2 cellular contexts compared by ENCODE assay signal in the genomic region with DNA sequence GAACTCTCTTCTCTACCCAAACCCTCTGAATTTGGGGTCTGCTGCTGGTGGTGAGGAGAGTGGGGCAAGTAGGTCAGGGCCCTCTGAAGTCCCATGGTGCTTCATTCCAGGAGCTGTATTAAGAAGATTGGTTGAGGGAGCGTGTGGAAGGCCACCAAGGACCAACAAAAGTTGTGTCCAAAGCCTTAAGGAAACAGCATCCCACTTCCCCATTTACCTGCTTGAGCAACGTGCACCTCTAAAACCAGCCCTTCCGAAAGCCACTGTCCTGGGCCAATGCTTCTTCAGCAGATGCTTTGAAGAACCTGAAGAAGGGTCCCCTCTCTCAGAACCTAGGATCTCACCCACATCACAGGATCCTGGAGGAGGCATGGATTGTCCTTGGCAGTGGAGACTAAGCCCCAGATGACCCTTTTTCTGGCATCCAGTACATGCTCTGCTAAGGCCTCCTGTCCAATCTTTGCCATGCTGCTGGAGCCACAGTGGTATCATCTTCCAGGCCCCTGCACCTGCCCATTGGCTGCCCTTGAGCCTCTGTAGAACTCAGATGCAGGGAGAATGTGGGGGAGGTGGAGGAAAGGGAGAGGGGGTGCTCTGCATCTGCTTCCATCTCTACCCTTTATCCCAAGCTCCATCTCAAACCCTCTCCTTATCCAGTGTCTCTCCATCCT.
TF ChIP-seq lines count a peak whose summit lies in the region.

No MANE protein-coding gene starts in this region.

TF ChIP-seq in IMR-90, 13 proteins besides CTCF, POLR2A, EP300 and RAD21:
- TF ChIP-seq RCOR1 (IDR thresholded peaks at IDR 0.05; ENCODE audit: insufficient replicate concordance, low read length): no peak
- TF ChIP-seq, protein P1, sequence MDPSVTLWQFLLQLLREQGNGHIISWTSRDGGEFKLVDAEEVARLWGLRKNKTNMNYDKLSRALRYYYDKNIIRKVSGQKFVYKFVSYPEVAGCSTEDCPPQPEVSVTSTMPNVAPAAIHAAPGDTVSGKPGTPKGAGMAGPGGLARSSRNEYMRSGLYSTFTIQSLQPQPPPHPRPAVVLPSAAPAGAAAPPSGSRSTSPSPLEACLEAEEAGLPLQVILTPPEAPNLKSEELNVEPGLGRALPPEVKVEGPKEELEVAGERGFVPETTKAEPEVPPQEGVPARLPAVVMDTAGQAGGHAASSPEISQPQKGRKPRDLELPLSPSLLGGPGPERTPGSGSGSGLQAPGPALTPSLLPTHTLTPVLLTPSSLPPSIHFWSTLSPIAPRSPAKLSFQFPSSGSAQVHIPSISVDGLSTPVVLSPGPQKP (IDR thresholded peaks at IDR 0.05; ENCODE audit: borderline replicate concordance, low read depth, low read length): no peak
- TF ChIP-seq NFE2L2 (IDR thresholded peaks at IDR 0.05; ENCODE audit: low read depth, low read length): no peak
- TF ChIP-seq SMC3 (IDR thresholded peaks at IDR 0.05; ENCODE audit: low read depth, low read length): no peak
- TF ChIP-seq CEBPB (IDR thresholded peaks at IDR 0.05; ENCODE audit: low read depth, low read length): no peak
- TF ChIP-seq CHD1 (IDR thresholded peaks at IDR 0.05; ENCODE audit: low read depth, low read length): no peak
- no peak for TF ChIP-seq MXI1 (IDR thresholded peaks at IDR 0.05; ENCODE audit: borderline replicate concordance, low read depth, low read length)
- no peak for TF ChIP-seq MAZ (IDR thresholded peaks at IDR 0.05; ENCODE audit: borderline replicate concordance, low read depth, low read length)
- TF ChIP-seq, protein P2, sequence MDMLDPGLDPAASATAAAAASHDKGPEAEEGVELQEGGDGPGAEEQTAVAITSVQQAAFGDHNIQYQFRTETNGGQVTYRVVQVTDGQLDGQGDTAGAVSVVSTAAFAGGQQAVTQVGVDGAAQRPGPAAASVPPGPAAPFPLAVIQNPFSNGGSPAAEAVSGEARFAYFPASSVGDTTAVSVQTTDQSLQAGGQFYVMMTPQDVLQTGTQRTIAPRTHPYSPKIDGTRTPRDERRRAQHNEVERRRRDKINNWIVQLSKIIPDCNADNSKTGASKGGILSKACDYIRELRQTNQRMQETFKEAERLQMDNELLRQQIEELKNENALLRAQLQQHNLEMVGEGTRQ (IDR thresholded peaks at IDR 0.05; ENCODE audit: low read depth, low read length): no peak
- TF ChIP-seq FOS (IDR thresholded peaks at IDR 0.05; ENCODE audit: low read depth, low read length): no peak
- no peak for TF ChIP-seq BHLHE40 (IDR thresholded peaks at IDR 0.05; ENCODE audit: low read depth, low read length)
- no peak for TF ChIP-seq MAFK (IDR thresholded peaks at IDR 0.05; ENCODE audit: low read depth, low read length)
- no peak for TF ChIP-seq RFX5 (IDR thresholded peaks at IDR 0.05; ENCODE audit: low read depth, low read length)

TF ChIP-seq in K562, 482 proteins besides CTCF, POLR2A, EP300 and RAD21:
- TF ChIP-seq HDGF (IDR thresholded peaks at IDR 0.05) (no peak), SPI1 (IDR thresholded peaks at IDR 0.05; ENCODE audit: borderline replicate concordance, low read depth, low read length) (peak; percentile 88)
- TF ChIP-seq, protein P3, sequence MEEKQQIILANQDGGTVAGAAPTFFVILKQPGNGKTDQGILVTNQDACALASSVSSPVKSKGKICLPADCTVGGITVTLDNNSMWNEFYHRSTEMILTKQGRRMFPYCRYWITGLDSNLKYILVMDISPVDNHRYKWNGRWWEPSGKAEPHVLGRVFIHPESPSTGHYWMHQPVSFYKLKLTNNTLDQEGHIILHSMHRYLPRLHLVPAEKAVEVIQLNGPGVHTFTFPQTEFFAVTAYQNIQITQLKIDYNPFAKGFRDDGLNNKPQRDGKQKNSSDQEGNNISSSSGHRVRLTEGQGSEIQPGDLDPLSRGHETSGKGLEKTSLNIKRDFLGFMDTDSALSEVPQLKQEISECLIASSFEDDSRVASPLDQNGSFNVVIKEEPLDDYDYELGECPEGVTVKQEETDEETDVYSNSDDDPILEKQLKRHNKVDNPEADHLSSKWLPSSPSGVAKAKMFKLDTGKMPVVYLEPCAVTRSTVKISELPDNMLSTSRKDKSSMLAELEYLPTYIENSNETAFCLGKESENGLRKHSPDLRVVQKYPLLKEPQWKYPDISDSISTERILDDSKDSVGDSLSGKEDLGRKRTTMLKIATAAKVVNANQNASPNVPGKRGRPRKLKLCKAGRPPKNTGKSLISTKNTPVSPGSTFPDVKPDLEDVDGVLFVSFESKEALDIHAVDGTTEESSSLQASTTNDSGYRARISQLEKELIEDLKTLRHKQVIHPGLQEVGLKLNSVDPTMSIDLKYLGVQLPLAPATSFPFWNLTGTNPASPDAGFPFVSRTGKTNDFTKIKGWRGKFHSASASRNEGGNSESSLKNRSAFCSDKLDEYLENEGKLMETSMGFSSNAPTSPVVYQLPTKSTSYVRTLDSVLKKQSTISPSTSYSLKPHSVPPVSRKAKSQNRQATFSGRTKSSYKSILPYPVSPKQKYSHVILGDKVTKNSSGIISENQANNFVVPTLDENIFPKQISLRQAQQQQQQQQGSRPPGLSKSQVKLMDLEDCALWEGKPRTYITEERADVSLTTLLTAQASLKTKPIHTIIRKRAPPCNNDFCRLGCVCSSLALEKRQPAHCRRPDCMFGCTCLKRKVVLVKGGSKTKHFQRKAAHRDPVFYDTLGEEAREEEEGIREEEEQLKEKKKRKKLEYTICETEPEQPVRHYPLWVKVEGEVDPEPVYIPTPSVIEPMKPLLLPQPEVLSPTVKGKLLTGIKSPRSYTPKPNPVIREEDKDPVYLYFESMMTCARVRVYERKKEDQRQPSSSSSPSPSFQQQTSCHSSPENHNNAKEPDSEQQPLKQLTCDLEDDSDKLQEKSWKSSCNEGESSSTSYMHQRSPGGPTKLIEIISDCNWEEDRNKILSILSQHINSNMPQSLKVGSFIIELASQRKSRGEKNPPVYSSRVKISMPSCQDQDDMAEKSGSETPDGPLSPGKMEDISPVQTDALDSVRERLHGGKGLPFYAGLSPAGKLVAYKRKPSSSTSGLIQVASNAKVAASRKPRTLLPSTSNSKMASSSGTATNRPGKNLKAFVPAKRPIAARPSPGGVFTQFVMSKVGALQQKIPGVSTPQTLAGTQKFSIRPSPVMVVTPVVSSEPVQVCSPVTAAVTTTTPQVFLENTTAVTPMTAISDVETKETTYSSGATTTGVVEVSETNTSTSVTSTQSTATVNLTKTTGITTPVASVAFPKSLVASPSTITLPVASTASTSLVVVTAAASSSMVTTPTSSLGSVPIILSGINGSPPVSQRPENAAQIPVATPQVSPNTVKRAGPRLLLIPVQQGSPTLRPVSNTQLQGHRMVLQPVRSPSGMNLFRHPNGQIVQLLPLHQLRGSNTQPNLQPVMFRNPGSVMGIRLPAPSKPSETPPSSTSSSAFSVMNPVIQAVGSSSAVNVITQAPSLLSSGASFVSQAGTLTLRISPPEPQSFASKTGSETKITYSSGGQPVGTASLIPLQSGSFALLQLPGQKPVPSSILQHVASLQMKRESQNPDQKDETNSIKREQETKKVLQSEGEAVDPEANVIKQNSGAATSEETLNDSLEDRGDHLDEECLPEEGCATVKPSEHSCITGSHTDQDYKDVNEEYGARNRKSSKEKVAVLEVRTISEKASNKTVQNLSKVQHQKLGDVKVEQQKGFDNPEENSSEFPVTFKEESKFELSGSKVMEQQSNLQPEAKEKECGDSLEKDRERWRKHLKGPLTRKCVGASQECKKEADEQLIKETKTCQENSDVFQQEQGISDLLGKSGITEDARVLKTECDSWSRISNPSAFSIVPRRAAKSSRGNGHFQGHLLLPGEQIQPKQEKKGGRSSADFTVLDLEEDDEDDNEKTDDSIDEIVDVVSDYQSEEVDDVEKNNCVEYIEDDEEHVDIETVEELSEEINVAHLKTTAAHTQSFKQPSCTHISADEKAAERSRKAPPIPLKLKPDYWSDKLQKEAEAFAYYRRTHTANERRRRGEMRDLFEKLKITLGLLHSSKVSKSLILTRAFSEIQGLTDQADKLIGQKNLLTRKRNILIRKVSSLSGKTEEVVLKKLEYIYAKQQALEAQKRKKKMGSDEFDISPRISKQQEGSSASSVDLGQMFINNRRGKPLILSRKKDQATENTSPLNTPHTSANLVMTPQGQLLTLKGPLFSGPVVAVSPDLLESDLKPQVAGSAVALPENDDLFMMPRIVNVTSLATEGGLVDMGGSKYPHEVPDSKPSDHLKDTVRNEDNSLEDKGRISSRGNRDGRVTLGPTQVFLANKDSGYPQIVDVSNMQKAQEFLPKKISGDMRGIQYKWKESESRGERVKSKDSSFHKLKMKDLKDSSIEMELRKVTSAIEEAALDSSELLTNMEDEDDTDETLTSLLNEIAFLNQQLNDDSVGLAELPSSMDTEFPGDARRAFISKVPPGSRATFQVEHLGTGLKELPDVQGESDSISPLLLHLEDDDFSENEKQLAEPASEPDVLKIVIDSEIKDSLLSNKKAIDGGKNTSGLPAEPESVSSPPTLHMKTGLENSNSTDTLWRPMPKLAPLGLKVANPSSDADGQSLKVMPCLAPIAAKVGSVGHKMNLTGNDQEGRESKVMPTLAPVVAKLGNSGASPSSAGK (IDR thresholded peaks at IDR 0.05): no peak
